ENCODE assay signal across 21 cellular contexts in the genomic region with DNA sequence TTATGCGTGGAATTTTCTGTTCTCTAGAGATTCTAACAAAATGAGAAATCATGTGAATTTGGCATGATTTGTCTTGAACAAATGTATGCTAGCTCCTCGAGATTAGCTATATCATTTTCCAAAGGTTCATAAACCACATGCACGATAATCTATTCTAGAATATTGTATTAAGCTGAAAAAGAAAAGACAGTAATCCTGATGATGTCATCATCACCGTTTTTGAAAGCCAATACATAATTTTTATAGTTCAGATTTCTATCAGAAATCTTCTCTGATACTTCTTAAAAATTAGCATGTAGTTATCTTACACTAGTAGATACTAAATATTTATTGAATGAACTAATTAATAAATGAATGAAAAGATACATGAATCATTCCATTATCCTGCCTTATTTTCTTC.
"Had no signal": no experiment of that assay in that cellular context is flagged by ENCODE, and none has a peak within 500 bp of the region (broad histone marks: within the 10 kb centered on the region; RNA-seq: fewer than 3 reads in every experiment).

No MANE protein-coding gene starts in this region.

- H3K9me3 ChIP-seq: lower lobe of right lung, mucosa of descending colon had no signal

- DNase-seq: dorsolateral prefrontal cortex; effector CD4-positive, alpha-beta T cell; effector memory CD8-positive, alpha-beta T cell; endodermal cell; foreskin keratinocyte; hypothalamus; immature natural killer cell; islet precursor cell; left lung; left ventricle myocardium superior; lower lobe of right lung; mucosa of descending colon; naive B cell had no signal

- H3K4me1 ChIP-seq: foreskin keratinocyte, left lung, lower lobe of right lung had no signal

- H3K4me2 ChIP-seq: hepatocyte had no signal

- FAIRE-seq: colon, endometrium, frontal cortex had no signal

- H3K27me3 ChIP-seq: dorsolateral prefrontal cortex, esophagus muscularis mucosa, foreskin keratinocyte, gastroesophageal sphincter, heart left ventricle, hepatocyte, left lung had no signal

- H3K4me3 ChIP-seq: coronary artery, dorsolateral prefrontal cortex, esophagus muscularis mucosa, gastroesophageal sphincter, heart left ventricle, hepatocyte, left lung, lower lobe of right lung, mucosa of descending colon had no signal

- H3K27ac ChIP-seq: coronary artery, dorsolateral prefrontal cortex, esophagus muscularis mucosa, foreskin keratinocyte, gastroesophageal sphincter, heart left ventricle, hepatocyte, left lung, lower lobe of right lung had no signal

- H3K79me2 ChIP-seq: hepatocyte had no signal

- H2AFZ ChIP-seq: hepatocyte had no signal

- ATAC-seq: effector memory CD8-positive, alpha-beta T cell; foreskin keratinocyte; left lung; lower lobe of right lung; mucosa of descending colon had no signal

- H3K36me3 ChIP-seq: esophagus muscularis mucosa, gastroesophageal sphincter, heart left ventricle, left lung, lower lobe of right lung had no signal
